7 cellular contexts compared by ENCODE assay signal in the genomic region with DNA sequence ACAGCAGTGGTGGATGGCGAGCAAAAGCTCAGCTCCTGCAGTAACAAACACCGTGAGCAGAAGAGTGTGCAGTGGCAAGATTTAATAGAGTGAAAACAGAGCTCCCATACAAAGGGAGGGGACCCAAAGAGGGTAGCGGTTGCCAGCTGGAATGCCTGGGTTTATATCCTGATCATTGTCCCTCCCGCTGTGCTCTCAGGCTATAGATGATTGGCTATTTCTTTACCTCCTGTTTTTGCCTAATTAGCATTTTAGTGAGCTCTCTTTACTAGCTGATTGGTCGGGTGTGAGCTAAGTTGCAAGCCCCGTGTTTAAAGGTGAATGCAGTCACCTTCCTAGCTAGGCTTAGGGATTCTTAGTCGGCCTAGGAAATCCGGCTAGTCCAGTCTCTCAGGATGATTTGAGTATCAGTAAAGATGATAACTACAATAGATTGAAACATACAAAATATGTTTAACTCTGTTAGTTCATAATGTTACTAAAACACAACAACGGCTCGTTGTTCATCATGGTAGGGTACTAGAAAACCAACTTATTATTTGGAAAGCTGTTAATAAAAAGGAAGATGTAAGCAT.
A peak's percentile ranks its signal among the peaks of the same experiment; 100 is the strongest.
DNase-seq lines count a peak whose midpoint lies in the region; TF ChIP-seq lines count a peak whose summit lies in the region.
"Not testable (repeated sequence)": the region's sequence is repeated elsewhere in the genome, so short reads cannot be mapped to it uniquely, and the experiment has no call there.

No MANE protein-coding gene starts in this region.

- not testable (repeated sequence) for H3K4me2 ChIP-seq in neuronal stem cell (ENCODE audit: insufficient read depth, low read length, poor library complexity, severe bottlenecking)

- not testable (repeated sequence) for H2BK120ac ChIP-seq in neuronal stem cell (ENCODE audit: low read depth, low read length)

- not testable (repeated sequence) for H2BK15ac ChIP-seq in neuronal stem cell (ENCODE audit: low read length)

- BruUV-seq in Caco-2 (replicated peaks; lab: Mats Ljungman, UMichigan), result TSS peak; percentile 65

- not testable (repeated sequence) for H2BK12ac ChIP-seq in neuronal stem cell (ENCODE audit: low read length)

- peak overlapping the region; percentile 89 for H3K27ac Mint-ChIP-seq in Caco-2 (ENCODE audit: unreplicated experiment)

- H3K9me3 ChIP-seq in Caco-2; SK-N-MC (ENCODE audit: low read depth, low read length); neuronal stem cell (replicated peaks in 1 of 2; ENCODE audit: control insufficient read depth in 2 of 2, insufficient read depth in 1 of 2, low read depth in 1 of 2, low read length in 2 of 2): not testable (repeated sequence)

- not testable (repeated sequence) for H2BK5ac ChIP-seq in neuronal stem cell (ENCODE audit: low read length)

- no CpG with 5 or more reads among the region's 10 CpGs for WGBS in neuronal stem cell (ENCODE audit: extremely low coverage in 2 of 2, insufficient read length in 2 of 2, insufficient replicate concordance in 1 of 2), 2 donors

- H2AK5ac ChIP-seq in neuronal stem cell (ENCODE audit: low read depth, low read length), result not testable (repeated sequence)

- H3K9me3 Mint-ChIP-seq in Caco-2 (ENCODE audit: unreplicated experiment), result not testable (repeated sequence)

- H3K4me1 ChIP-seq in Caco-2, result peaks cover 11% of the 10 kb centered on the region
- not testable (repeated sequence) for H3K4me1 ChIP-seq in neuronal stem cell (ENCODE audit: control insufficient read depth in 2 of 2, insufficient read depth in 1 of 2, low read depth in 1 of 2, low read length in 2 of 2)

- H3K4me1 Mint-ChIP-seq in Caco-2 (ENCODE audit: low read depth, unreplicated experiment), result peaks cover 15% of the 10 kb centered on the region

- H3K79me1 ChIP-seq in neuronal stem cell (ENCODE audit: low read depth, low read length), result not testable (repeated sequence)

- H3K4ac ChIP-seq in neuronal stem cell (ENCODE audit: low read length), result not testable (repeated sequence)

- not testable (repeated sequence) for H3K27me3 Mint-ChIP-seq in Caco-2 (ENCODE audit: insufficient read depth, unreplicated experiment)

- not testable (repeated sequence) for H3K23ac ChIP-seq in neuronal stem cell (ENCODE audit: low read depth, low read length, poor library complexity)

- not testable (repeated sequence) for H4K91ac ChIP-seq in neuronal stem cell (ENCODE audit: low read depth, low read length, poor library complexity)

- H3K14ac ChIP-seq in neuronal stem cell (ENCODE audit: low read length), result not testable (repeated sequence)

- CTCF ChIA-PET in Caco-2 (lab: Charles Lee), result interaction anchor here (1.0 to 1.6 kb wide), 5 partner anchors 27 to 498 kb away, joined by 4 to 9 read pairs (median 6); no protein-coding TSS in a partner anchor

- not testable (repeated sequence) for TF ChIP-seq CTCF in Caco-2 (IDR thresholded peaks at IDR 0.05; ENCODE audit: insufficient read depth in 1 of 2, low read depth in 1 of 2, low read length in 1 of 2, severe bottlenecking in 1 of 2, unreplicated experiment in 1 of 2); epithelial cell of proximal tubule (conservative IDR thresholded peaks at IDR 0.05; ENCODE audit: low read depth, low read length)

- DNase-seq in Caco-2, result peak; percentile 84 to 85
- DNase-seq in NCI-H1105 treated with DMSO at 0.1 percent for 48 hours (lab: John Stamatoyannopoulos, UW), result peak; percentile 62
- DNase-seq in NCI-H2107 treated with DMSO at 0.1 percent for 48 hours (lab: John Stamatoyannopoulos, UW; ENCODE audit: unreplicated experiment), result peak; percentile 33
- peak; percentile 82 for DNase-seq in NCI-H69 (lab: John Stamatoyannopoulos, UW)
- DNase-seq in SK-N-MC (ENCODE audit: low read depth, low spot score); epithelial cell of proximal tubule (ENCODE audit: low read depth); neuronal stem cell (ENCODE audit: low spot score): not testable (repeated sequence)

- not testable (repeated sequence) for H3K9ac ChIP-seq in SK-N-MC (ENCODE audit: insufficient read length); neuronal stem cell (ENCODE audit: low read depth, low read length, poor library complexity)

- H3K4me3 Mint-ChIP-seq in Caco-2 (ENCODE audit: unreplicated experiment), result peak overlapping the region; percentile 87

- H3K27me3 ChIP-seq in Caco-2 (replicated peaks; ENCODE audit: control insufficient read depth, insufficient read depth, low read length); neuronal stem cell (ENCODE audit: control insufficient read depth in 3 of 3, insufficient read depth in 3 of 3, low read depth in 1 of 3, low read length in 3 of 3): not testable (repeated sequence)

- H2AFZ ChIP-seq in neuronal stem cell (ENCODE audit: low read length), result peak overlapping the region; percentile 17

- POLR2A ChIA-PET in Caco-2 (lab: Charles Lee), result interaction anchor here (0.6 to 1.6 kb wide), 5 partner anchors 27 to 157 kb away, joined by 3 to 18 read pairs (median 6); no protein-coding TSS in a partner anchor

- H3K18ac ChIP-seq in neuronal stem cell (ENCODE audit: low read length), result not testable (repeated sequence)

- not testable (repeated sequence) for H3K36me3 ChIP-seq in Caco-2 (ENCODE audit: control insufficient read depth, insufficient read depth, low read length); SK-N-MC (ENCODE audit: insufficient read depth, low read length); neuronal stem cell (replicated peaks in 1 of 2; ENCODE audit: control insufficient read depth in 2 of 2, insufficient read depth in 2 of 2, low read length in 2 of 2)

- not testable (repeated sequence) for H3K36me3 Mint-ChIP-seq in Caco-2 (ENCODE audit: insufficient read depth, unreplicated experiment)

- H4K8ac ChIP-seq in neuronal stem cell (ENCODE audit: low read depth, low read length), result not testable (repeated sequence)

- intact Hi-C loops in Caco-2 (cut with micrococcal nuclease; ENCODE audit: unreplicated experiment), result loop anchor here (1.0 to 2.0 kb wide), 2 partner anchors 35 to 48 kb away; no protein-coding TSS in a partner anchor

- peak overlapping the region; percentile 49 for H3K4me3 ChIP-seq in Caco-2 (ENCODE audit: low read depth, low read length)
- not testable (repeated sequence) for H3K4me3 ChIP-seq in SK-N-MC; neuronal stem cell (ENCODE audit: low read length in 2 of 2)
- H3K4me3 ChIP-seq in epithelial cell of proximal tubule (ENCODE audit: low read depth, low read length), result peak overlapping the region; percentile 20

- H3K27ac ChIP-seq in SK-N-MC, result peak overlapping the region; percentile 57; the same call in 1 of the 2 replicates
- H3K27ac ChIP-seq in neuronal stem cell (replicated peaks; ENCODE audit: low read length), result not testable (repeated sequence)
